ENCODE assay signal across 21 cellular contexts in the genomic region with DNA sequence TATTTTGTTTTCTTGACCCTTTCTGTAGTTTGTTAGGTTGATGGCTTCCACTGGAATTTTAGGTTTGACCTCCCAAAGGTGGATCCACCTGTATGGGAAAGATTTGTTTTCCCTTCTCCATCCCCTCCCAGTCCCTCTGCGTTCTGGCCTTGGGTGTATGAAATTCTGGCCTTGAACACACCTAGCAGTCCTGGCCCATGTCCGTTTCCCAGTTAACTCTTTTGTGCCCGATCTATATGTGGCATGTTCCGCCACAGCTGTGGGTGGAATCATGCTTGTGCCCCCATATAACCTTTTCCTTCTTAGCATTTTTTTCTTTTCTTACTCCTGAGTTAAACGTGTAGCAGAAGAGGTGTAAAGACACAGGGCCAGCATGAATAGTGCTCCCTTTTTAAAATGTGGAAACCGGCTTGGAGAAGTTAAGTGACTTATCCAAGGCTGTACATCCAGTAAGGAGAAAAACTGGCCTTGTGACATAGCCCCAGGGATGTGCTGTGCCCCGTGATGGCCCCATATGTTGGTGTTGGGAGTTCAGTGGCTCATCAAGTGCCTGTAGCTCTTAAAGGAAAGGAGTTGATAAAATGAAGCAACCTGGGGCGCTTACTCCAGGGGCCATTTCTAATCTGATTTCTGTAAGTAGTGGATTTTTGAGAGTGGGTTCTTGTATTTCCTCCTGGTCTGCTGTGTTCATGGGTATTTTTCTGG. TPM values are rescaled to one million over a fixed set of nuclear protein-coding genes. Genes with fewer than 3 reads are reported as not detected.
DNase-seq lines count a peak whose midpoint lies in the region; ATAC-seq and TF ChIP-seq lines count a peak whose summit lies in the region.
"Had no signal": no experiment of that assay in that cellular context is flagged by ENCODE, and none has a peak within 500 bp of the region (broad histone marks: within the 10 kb centered on the region; RNA-seq: fewer than 3 reads in every experiment).

No MANE protein-coding gene starts in this region.

- intact Hi-C loops in dorsolateral prefrontal cortex (cut with DNase I) = no loop called here

- H3K27me3 ChIP-seq in dorsolateral prefrontal cortex = no peaks in the 10 kb centered on the region
- H3K27me3 ChIP-seq: cardiac muscle cell had no signal

- H3K27ac Mint-ChIP-seq in progenitor cell of endocrine pancreas = peak overlapping the region; percentile 59
- H3K27ac Mint-ChIP-seq in naive thymus-derived CD8-positive, alpha-beta T cell = peak overlapping the region in 1 of 10 donors; percentile 6
- H3K27ac Mint-ChIP-seq: activated CD4-positive, alpha-beta memory T cell treated with anti-CD3 and anti-CD28 coated beads, Interleukin-2, amount 10 ng/mL, durations not matched to agents 7 days and 5 days; B cell; natural killer cell treated with Interleukin-12 subunit alpha and Interleukin-12 subunit beta and Interleukin-15 and Interleukin-18, amount 100 ng/mL, for 72 hours had no signal

- peaks cover 11% of the 10 kb centered on the region for H3K27me3 Mint-ChIP-seq in progenitor cell of endocrine pancreas
- H3K27me3 Mint-ChIP-seq in naive thymus-derived CD8-positive, alpha-beta T cell = peaks cover 23 to 69% (median 45%) of the 10 kb centered on the region in 5 donors

- no peak overlapping the region for H3K4me3 Mint-ChIP-seq in progenitor cell of endocrine pancreas (ENCODE audit: low read depth)
- H3K4me3 Mint-ChIP-seq in naive thymus-derived CD8-positive, alpha-beta T cell = peak overlapping the region in 1 of 10 donors; percentile 13
- H3K4me3 Mint-ChIP-seq: activated CD4-positive, alpha-beta memory T cell treated with anti-CD3 and anti-CD28 coated beads, Interleukin-2, amount 10 ng/mL, durations not matched to agents 7 days and 5 days; B cell; natural killer cell treated with Interleukin-12 subunit alpha and Interleukin-12 subunit beta and Interleukin-15 and Interleukin-18, amount 100 ng/mL, for 72 hours had no signal

- no peaks in the 10 kb centered on the region for H3K9me3 Mint-ChIP-seq in progenitor cell of endocrine pancreas (ENCODE audit: low read depth)
- H3K9me3 Mint-ChIP-seq in naive thymus-derived CD8-positive, alpha-beta T cell = no peaks in the 10 kb centered on the region
- H3K9me3 Mint-ChIP-seq: activated CD4-positive, alpha-beta memory T cell treated with anti-CD3 and anti-CD28 coated beads, Interleukin-2, amount 10 ng/mL, durations not matched to agents 7 days and 5 days; natural killer cell treated with Interleukin-12 subunit alpha and Interleukin-12 subunit beta and Interleukin-15 and Interleukin-18, amount 100 ng/mL, for 72 hours had no signal

- H3K36me3 Mint-ChIP-seq in progenitor cell of endocrine pancreas (ENCODE audit: insufficient read depth) = no peaks in the 10 kb centered on the region
- H3K36me3 Mint-ChIP-seq in naive thymus-derived CD8-positive, alpha-beta T cell = no peaks in the 10 kb centered on the region
- H3K36me3 Mint-ChIP-seq: natural killer cell treated with Interleukin-12 subunit alpha and Interleukin-12 subunit beta and Interleukin-15 and Interleukin-18, amount 100 ng/mL, for 72 hours had no signal

- peak overlapping the region in 51 of 59 donors; percentile 43 to 93 (median 81) for H3K27ac ChIP-seq in dorsolateral prefrontal cortex
- H3K27ac ChIP-seq: cardiac muscle cell, RWPE1 had no signal

- DNase-seq in NCI-H2171 treated with DMSO at 0.1 percent for 48 hours (lab: John Stamatoyannopoulos, UW) = peak; percentile 49
- no peak for DNase-seq in NCI-H2171 (lab: John Stamatoyannopoulos, UW)
- no peak for DNase-seq in dorsolateral prefrontal cortex
- no peak for DNase-seq in progenitor cell of endocrine pancreas (ENCODE audit: low spot score, unreplicated experiment)
- DNase-seq in A172 (ENCODE audit: low spot score) = no peak
- DNase-seq in naive thymus-derived CD8-positive, alpha-beta T cell = no peak
- no peak for DNase-seq in UCSD-AML1 (lab: John Stamatoyannopoulos, UW; ENCODE audit: unreplicated experiment)
- DNase-seq: activated CD4-positive, alpha-beta memory T cell treated with anti-CD3 and anti-CD28 coated beads, Interleukin-2, amount 10 ng/mL, durations not matched to agents 7 days and 5 days; activated gamma-delta T cell treated with Interleukin-2 at 50 U/mL for 16 hours; KBM-7; midbrain; NCI-H1436 treated with DMSO at 0.1 percent for 48 hours; NCI-H526; substantia nigra had no signal

- POLR2A ChIA-PET in naive thymus-derived CD8-positive, alpha-beta T cell (lab: Charles Lee) = no interaction called here

- H3K4me1 Mint-ChIP-seq in progenitor cell of endocrine pancreas (ENCODE audit: low read depth) = peaks cover 33% of the 10 kb centered on the region
- peaks cover 0 to 5% (median 0%) of the 10 kb centered on the region in 4 donors for H3K4me1 Mint-ChIP-seq in naive thymus-derived CD8-positive, alpha-beta T cell
- H3K4me1 Mint-ChIP-seq: activated CD4-positive, alpha-beta memory T cell treated with anti-CD3 and anti-CD28 coated beads, Interleukin-2, amount 10 ng/mL, durations not matched to agents 7 days and 5 days; B cell had no signal

- TF ChIP-seq CTCF in dorsolateral prefrontal cortex (IDR thresholded peaks at IDR 0.05 in 54 of 56, conservative IDR thresholded peaks at IDR 0.05 in 2 of 56; ENCODE audit: low read depth in 1 of 56, partially characterized antibody in 56 of 56) (no peak), progenitor cell of endocrine pancreas (IDR thresholded peaks at IDR 0.05; ENCODE audit: unreplicated experiment) (no peak)

- no peak overlapping the region for H3K4me3 ChIP-seq in dorsolateral prefrontal cortex
- H3K4me3 ChIP-seq: cardiac muscle cell, HAP-1 had no signal

- no peak for ATAC-seq in naive thymus-derived CD8-positive, alpha-beta T cell
- ATAC-seq in HG03025 (IDR thresholded peaks at IDR 0.05; ENCODE audit: low FRiP score, unreplicated experiment) = no peak
- ATAC-seq: activated CD4-positive, CD25-positive, alpha-beta regulatory T cell treated with anti-CD3 and anti-CD28 coated beads, Interleukin-2, amount 50 U/mL, for 24 hours; natural killer cell treated with Interleukin-12 subunit alpha and Interleukin-12 subunit beta and Interleukin-15 and Interleukin-18, amount 100 ng/mL, for 72 hours had no signal

RNA-seq across cellular contexts. Expression of gene ZNRF3, which starts 39.3 kb away (rescaled TPM):
- total RNA-seq in dorsolateral prefrontal cortex (10 to 100 TPM; 13.3 to 65.5 (median 24.6) TPM), progenitor cell of endocrine pancreas (7.5 and 9.5 TPM in 2 replicates)
- total RNA-seq in A172 (2014; rRNA removed; shearing (Covaris generic)) = 3.0 and 3.8 TPM in 2 replicates
- total RNA-seq in naive thymus-derived CD8-positive, alpha-beta T cell = under 1 TPM; 0.60 to 0.69 TPM
- polyA plus RNA-seq in naive thymus-derived CD8-positive, alpha-beta T cell = under 1 TPM in 2 of 3 donors, not detected in 1; 0.08 TPM
